In the genomic region with DNA sequence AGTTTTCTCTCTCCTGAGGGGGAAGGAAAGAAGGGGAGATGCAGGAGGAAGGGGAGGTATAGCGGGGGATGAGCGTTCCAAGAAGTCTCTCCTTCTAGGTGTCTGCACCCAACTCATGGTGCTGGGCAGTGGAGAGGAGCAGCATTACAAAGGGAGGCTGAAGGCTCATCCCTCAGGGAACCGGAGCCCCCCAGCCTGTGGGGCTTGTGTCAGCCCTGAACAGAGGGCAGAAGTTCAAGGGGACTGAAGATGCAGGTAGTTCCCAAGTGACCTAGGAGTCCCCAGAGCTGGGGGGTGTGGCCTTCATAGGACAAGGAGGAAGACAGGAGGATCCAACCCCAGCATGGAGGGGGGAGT, we compare ENCODE assay signal across 10 cellular contexts. TPM values are rescaled to one million over a fixed set of nuclear protein-coding genes. Genes with fewer than 3 reads are reported as not detected.
DNase-seq lines count a peak whose midpoint lies in the region; ATAC-seq, FAIRE-seq and TF ChIP-seq lines count a peak whose summit lies in the region.
"Had no signal": no experiment of that assay in that cellular context is flagged by ENCODE, and none has a peak within 500 bp of the region (broad histone marks: within the 10 kb centered on the region; RNA-seq: fewer than 3 reads in every experiment).

No MANE protein-coding gene starts in this region.

- peak overlapping the region; percentile 91 for H3K9ac ChIP-seq in keratinocyte (ENCODE audit: control insufficient read depth, extremely low read depth, insufficient read depth, low read length)

- BruUV-seq in Panc1 (replicated peaks; lab: Mats Ljungman, UMichigan): no TSS peak

- DNase-seq in Panc1 (ENCODE audit: low read depth, low spot score) (no peak), keratinocyte (ENCODE audit: low read depth, low spot score) (no peak)
- DNase-seq: central memory CD4-positive, alpha-beta T cell; SHP77 treated with DMSO at 0.1 percent for 48 hours had no signal

- FAIRE-seq in keratinocyte (lab: Jason Lieb, UNC): no peak

- intact Hi-C loops in Panc1 (cut with micrococcal nuclease; ENCODE audit: unreplicated experiment): no loop called here

- peaks cover 6% of the 10 kb centered on the region; the same call in 1 of the 2 replicates for H3K36me3 ChIP-seq in ACC112 (ENCODE audit: insufficient read depth, low read length)
- H3K36me3 ChIP-seq in Panc1 (ENCODE audit: control insufficient read depth, insufficient read depth, low read length): peaks cover 3% of the 10 kb centered on the region; the same call in 1 of the 2 replicates
- H3K36me3 ChIP-seq in keratinocyte (ENCODE audit: control insufficient read depth in 2 of 2, extremely low read depth in 1 of 2, insufficient read depth in 2 of 2, low read length in 2 of 2): peaks cover 6 to 8% of the 10 kb centered on the region in 2 experiments

- H3K27me3 ChIP-seq in ACC112 (ENCODE audit: insufficient read depth, low read length) (no peaks in the 10 kb centered on the region), Panc1 (ENCODE audit: control insufficient read depth, insufficient read depth, low read length) (no peaks in the 10 kb centered on the region), keratinocyte (ENCODE audit: control insufficient read depth, extremely low read depth, insufficient read depth, low read length) (no peaks in the 10 kb centered on the region)

- dilution Hi-C loops in keratinocyte (cut with MboI; ENCODE audit: extremely low pct_ligation_motif_present, low sequenced_read_pairs): no loop called here

- TF ChIP-seq CTCF in Panc1 (IDR thresholded peaks at IDR 0.05): no peak
- no peak for TF ChIP-seq CTCF in keratinocyte (optimal IDR thresholded peaks at IDR 0.05 in 1 of 3, IDR thresholded peaks at IDR 0.05 in 1 of 3, conservative IDR thresholded peaks at IDR 0.05 in 1 of 3; ENCODE audit: extremely low read depth in 1 of 3, insufficient read depth in 2 of 3, low read length in 3 of 3)

- H3K4me1 ChIP-seq in ACC112 (ENCODE audit: control insufficient read depth, insufficient read depth, low read length, unreplicated experiment) (peaks cover 72% of the 10 kb centered on the region), Panc1 (ENCODE audit: control insufficient read depth, insufficient read depth, low read length) (peaks cover 72% of the 10 kb centered on the region), keratinocyte (ENCODE audit: control insufficient read depth, extremely low read depth, insufficient read depth, low read length) (peaks cover 70% of the 10 kb centered on the region)

- no peak overlapping the region for H2AFZ ChIP-seq in ACC112 (ENCODE audit: low read length, unreplicated experiment)
- H2AFZ ChIP-seq in keratinocyte (ENCODE audit: control insufficient read depth, low read length): no peak overlapping the region

- peak overlapping the region; percentile 91 for H3K27ac ChIP-seq in ACC112 (ENCODE audit: low read depth, low read length)
- H3K27ac ChIP-seq in Panc1 (ENCODE audit: low read length): peak overlapping the region; percentile 99
- H3K27ac ChIP-seq in keratinocyte (ENCODE audit: control insufficient read depth, insufficient read depth, low read length): peak overlapping the region; percentile 95

- H3K4me2 ChIP-seq in keratinocyte (ENCODE audit: control insufficient read depth, extremely low read depth, insufficient read depth, low read depth, low read length): peak overlapping the region; percentile 73

- no peaks in the 10 kb centered on the region for H3K9me1 ChIP-seq in keratinocyte (ENCODE audit: control insufficient read depth, extremely low read depth, insufficient read depth, low read length)

- no peaks in the 10 kb centered on the region for H3K9me3 ChIP-seq in Panc1 (ENCODE audit: control insufficient read depth, insufficient read depth, low read depth, low read length)
- no peaks in the 10 kb centered on the region for H3K9me3 ChIP-seq in keratinocyte (ENCODE audit: control insufficient read depth, low read depth, low read length)

- ATAC-seq in Panc1 (no peak), HG02798 (IDR thresholded peaks at IDR 0.05; ENCODE audit: poor library complexity, unreplicated experiment) (no peak), GM18858 (IDR thresholded peaks at IDR 0.05; ENCODE audit: unreplicated experiment) (no peak), HG03460 (IDR thresholded peaks at IDR 0.05; ENCODE audit: unreplicated experiment) (no peak)

- peak overlapping the region; percentile 97 for H3K4me3 ChIP-seq in ACC112 (ENCODE audit: low read depth, low read length)
- peak overlapping the region; percentile 86 to 97 for H3K4me3 ChIP-seq in Panc1 (ENCODE audit: low read depth in 2 of 2, low read length in 2 of 2)
- peak overlapping the region in 1 of 3 experiments; percentile 66 for H3K4me3 ChIP-seq in keratinocyte (ENCODE audit: control insufficient read depth in 2 of 3, extremely low read depth in 1 of 3, insufficient read depth in 2 of 3, low read depth in 1 of 3, low read length in 3 of 3)

- CTCF ChIA-PET in Panc1 (lab: Charles Lee): no interaction called here

- POLR2A ChIA-PET in Panc1 (lab: Charles Lee): interaction anchor here (1.2 to 3.8 kb wide), 2 partner anchors 15 to 19 kb away, joined by 4 to 35 read pairs; partner anchors contain the start of gene FOSL1

- in situ Hi-C loops in Panc1 (cut with HindIII; ENCODE audit: low pct_unique_long_range_greater_than_20kb, low sequenced_read_pairs): no loop called here

- H3K79me2 ChIP-seq in ACC112 (ENCODE audit: control insufficient read depth, insufficient read depth, low read length, unreplicated experiment) (peaks cover 54% of the 10 kb centered on the region), keratinocyte (ENCODE audit: control insufficient read depth, insufficient read depth, low read length) (peaks cover 47% of the 10 kb centered on the region)

- H4K20me1 ChIP-seq in keratinocyte (ENCODE audit: control insufficient read depth, extremely low read depth, insufficient read depth, low read length): no peaks in the 10 kb centered on the region

RNA-seq across cellular contexts. Expression of gene C11orf68, which starts 1.8 kb away (rescaled TPM):
- 84.7 TPM for total RNA-seq in Panc1 (2021; ENCODE audit: unreplicated experiment)
- 90.5 TPM for polyA plus RNA-seq in Panc1 (2012; ENCODE audit: insufficient read length)
- polyA plus RNA-seq in keratinocyte: 18.4 to 30.9 TPM (median 25.0 TPM) in 3 replicates
- polyA plus RNA-seq in keratinocyte (2011; ENCODE audit: low read depth): 1.4 TPM
- 28.7 and 36.0 TPM in 2 replicates for polyA plus RNA-seq in keratinocyte (2011; cell fraction: cytosol; rRNA removed)
- polyA plus RNA-seq in keratinocyte (2011; cell fraction: nucleus; rRNA removed): 33.6 and 47.2 TPM in 2 replicates
- polyA plus RNA-seq in keratinocyte (2012; ENCODE audit: low replicate concordance): 26.6 and 37.1 TPM in 2 replicates
- polyA minus RNA-seq in keratinocyte: 18.3 to 56.3 TPM (median 27.3 TPM) in 3 replicates
- 47.8 TPM for polyA minus RNA-seq in keratinocyte (2011; cell fraction: cytosol; rRNA and poly(A)+ RNA removed)
- 15.0 and 15.4 TPM in 2 replicates for polyA minus RNA-seq in keratinocyte (2011; cell fraction: nucleus; rRNA and poly(A)+ RNA removed)

RNA-seq across cellular contexts. Expression of gene DRAP1, which starts 2.2 kb away (rescaled TPM):
- total RNA-seq in Panc1 (2021; ENCODE audit: unreplicated experiment): 581 TPM
- polyA plus RNA-seq in Panc1 (2012; ENCODE audit: insufficient read length): 845 TPM
- 135 to 175 TPM (median 138 TPM) in 3 replicates for polyA plus RNA-seq in keratinocyte
- polyA plus RNA-seq in keratinocyte (2011; ENCODE audit: low read depth): 117 TPM
- polyA plus RNA-seq in keratinocyte (2011; cell fraction: cytosol; rRNA removed): 70.3 and 209 TPM in 2 replicates
- polyA plus RNA-seq in keratinocyte (2011; cell fraction: nucleus; rRNA removed): 81.8 and 104 TPM in 2 replicates
- polyA plus RNA-seq in keratinocyte (2012; ENCODE audit: low replicate concordance): 279 and 338 TPM in 2 replicates
- polyA minus RNA-seq in keratinocyte: 23.8 to 86.3 TPM (median 25.4 TPM) in 3 replicates
- polyA minus RNA-seq in keratinocyte (2011; cell fraction: cytosol; rRNA and poly(A)+ RNA removed): 89.4 TPM
- 15.5 and 15.6 TPM in 2 replicates for polyA minus RNA-seq in keratinocyte (2011; cell fraction: nucleus; rRNA and poly(A)+ RNA removed)

RNA-seq across cellular contexts. Expression of gene FOSL1, which starts 16.9 kb away (rescaled TPM):
- 186 TPM for total RNA-seq in Panc1 (2021; ENCODE audit: unreplicated experiment)
- 149 TPM for polyA plus RNA-seq in Panc1 (2012; ENCODE audit: insufficient read length)
- 9.4 to 25.3 TPM (median 21.8 TPM) in 3 replicates for polyA plus RNA-seq in keratinocyte
- 38.5 TPM for polyA plus RNA-seq in keratinocyte (2011; ENCODE audit: low read depth)
- polyA plus RNA-seq in keratinocyte (2011; cell fraction: cytosol; rRNA removed): 21.6 and 35.0 TPM in 2 replicates
- polyA plus RNA-seq in keratinocyte (2011; cell fraction: nucleus; rRNA removed): 43.0 and 46.2 TPM in 2 replicates
- 60.1 and 130 TPM in 2 replicates for polyA plus RNA-seq in keratinocyte (2012; ENCODE audit: low replicate concordance)
- polyA minus RNA-seq in keratinocyte: 15.0 to 229 TPM (median 21.9 TPM) in 3 replicates
- polyA minus RNA-seq in keratinocyte (2011; cell fraction: cytosol; rRNA and poly(A)+ RNA removed): 43.5 TPM
- 14.2 and 21.5 TPM in 2 replicates for polyA minus RNA-seq in keratinocyte (2011; cell fraction: nucleus; rRNA and poly(A)+ RNA removed)
- total RNA-seq: temporal lobe had no signal

RNA-seq across cellular contexts. Expression of gene CCDC85B, which starts 26.6 kb away (rescaled TPM):
- 85.4 TPM for total RNA-seq in Panc1 (2021; ENCODE audit: unreplicated experiment)
- 188 TPM for polyA plus RNA-seq in Panc1 (2012; ENCODE audit: insufficient read length)
- 4.1 to 6.8 TPM (median 6.0 TPM) in 3 replicates for polyA plus RNA-seq in keratinocyte
- polyA plus RNA-seq in keratinocyte (2011; ENCODE audit: low read depth): 3.4 TPM
- 2.0 and 12.5 TPM in 2 replicates for polyA plus RNA-seq in keratinocyte (2011; cell fraction: cytosol; rRNA removed)
- 2.0 and 4.4 TPM in 2 replicates for polyA plus RNA-seq in keratinocyte (2011; cell fraction: nucleus; rRNA removed)
- 18.1 and 48.7 TPM in 2 replicates for polyA plus RNA-seq in keratinocyte (2012; ENCODE audit: low replicate concordance)
- 0.30 to 1.3 TPM in 2 of 3 replicates, not detected in the other for polyA minus RNA-seq in keratinocyte
- polyA minus RNA-seq in keratinocyte (2011; cell fraction: cytosol; rRNA and poly(A)+ RNA removed): 35.3 TPM
- polyA minus RNA-seq in keratinocyte (2011; cell fraction: nucleus; rRNA and poly(A)+ RNA removed): 2.5 and 5.2 TPM in 2 replicates

RNA-seq across cellular contexts. Expression of gene TSGA10IP, which starts 28.2 kb away (rescaled TPM):
- not detected for total RNA-seq in Panc1 (2021; ENCODE audit: unreplicated experiment)
- polyA plus RNA-seq in Panc1 (2012; ENCODE audit: insufficient read length): not detected
- not detected in 3 replicates for polyA plus RNA-seq in keratinocyte
- polyA plus RNA-seq in keratinocyte (2011; ENCODE audit: low read depth): not detected
- not detected in 2 replicates for polyA plus RNA-seq in keratinocyte (2011; cell fraction: cytosol; rRNA removed)
- not detected in 2 replicates for polyA plus RNA-seq in keratinocyte (2011; cell fraction: nucleus; rRNA removed)
- polyA plus RNA-seq in keratinocyte (2012; ENCODE audit: low replicate concordance): 0.17 TPM in 1 of 2 replicates, not detected in the other
- not detected in 3 replicates for polyA minus RNA-seq in keratinocyte
- not detected for polyA minus RNA-seq in keratinocyte (2011; cell fraction: cytosol; rRNA and poly(A)+ RNA removed)
- polyA minus RNA-seq in keratinocyte (2011; cell fraction: nucleus; rRNA and poly(A)+ RNA removed): not detected in 2 replicates
- total RNA-seq: lung microvascular endothelial cell, temporal lobe had no signal
